In the genomic region with DNA sequence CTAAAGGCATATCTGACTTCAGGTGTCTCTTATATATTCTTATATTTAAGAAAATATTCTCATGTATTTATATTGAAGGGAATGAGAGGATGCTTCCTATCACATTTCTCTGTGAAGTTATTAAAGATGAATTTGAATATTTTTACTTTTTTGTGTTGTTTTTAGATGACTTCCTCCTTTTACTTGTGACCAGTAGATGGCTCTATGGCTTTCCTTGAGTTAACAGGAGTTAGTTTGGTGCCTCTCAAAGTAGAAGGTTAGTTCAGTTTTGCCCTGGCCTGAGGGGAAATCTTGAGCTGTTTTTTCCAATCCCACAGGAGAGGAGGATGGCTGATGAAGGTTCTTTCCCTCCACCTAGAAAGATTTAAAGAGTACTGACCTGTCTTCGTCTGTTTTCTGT, we compare ENCODE assay signal across 1 cellular context.
TF ChIP-seq lines count a peak whose summit lies in the region.

No MANE protein-coding gene starts in this region.

TF ChIP-seq in SK-N-SH, 30 proteins besides CTCF, POLR2A, EP300 and RAD21 (continued from another document):
- TF ChIP-seq RFX5 (IDR thresholded peaks at IDR 0.05; ENCODE audit: low read length) = no peak
- TF ChIP-seq NFIC (IDR thresholded peaks at IDR 0.05; ENCODE audit: borderline replicate concordance) = no peak
- no peak for TF ChIP-seq ZBTB33 (IDR thresholded peaks at IDR 0.05; ENCODE audit: borderline replicate concordance, low read depth)
- TF ChIP-seq, protein P1, sequence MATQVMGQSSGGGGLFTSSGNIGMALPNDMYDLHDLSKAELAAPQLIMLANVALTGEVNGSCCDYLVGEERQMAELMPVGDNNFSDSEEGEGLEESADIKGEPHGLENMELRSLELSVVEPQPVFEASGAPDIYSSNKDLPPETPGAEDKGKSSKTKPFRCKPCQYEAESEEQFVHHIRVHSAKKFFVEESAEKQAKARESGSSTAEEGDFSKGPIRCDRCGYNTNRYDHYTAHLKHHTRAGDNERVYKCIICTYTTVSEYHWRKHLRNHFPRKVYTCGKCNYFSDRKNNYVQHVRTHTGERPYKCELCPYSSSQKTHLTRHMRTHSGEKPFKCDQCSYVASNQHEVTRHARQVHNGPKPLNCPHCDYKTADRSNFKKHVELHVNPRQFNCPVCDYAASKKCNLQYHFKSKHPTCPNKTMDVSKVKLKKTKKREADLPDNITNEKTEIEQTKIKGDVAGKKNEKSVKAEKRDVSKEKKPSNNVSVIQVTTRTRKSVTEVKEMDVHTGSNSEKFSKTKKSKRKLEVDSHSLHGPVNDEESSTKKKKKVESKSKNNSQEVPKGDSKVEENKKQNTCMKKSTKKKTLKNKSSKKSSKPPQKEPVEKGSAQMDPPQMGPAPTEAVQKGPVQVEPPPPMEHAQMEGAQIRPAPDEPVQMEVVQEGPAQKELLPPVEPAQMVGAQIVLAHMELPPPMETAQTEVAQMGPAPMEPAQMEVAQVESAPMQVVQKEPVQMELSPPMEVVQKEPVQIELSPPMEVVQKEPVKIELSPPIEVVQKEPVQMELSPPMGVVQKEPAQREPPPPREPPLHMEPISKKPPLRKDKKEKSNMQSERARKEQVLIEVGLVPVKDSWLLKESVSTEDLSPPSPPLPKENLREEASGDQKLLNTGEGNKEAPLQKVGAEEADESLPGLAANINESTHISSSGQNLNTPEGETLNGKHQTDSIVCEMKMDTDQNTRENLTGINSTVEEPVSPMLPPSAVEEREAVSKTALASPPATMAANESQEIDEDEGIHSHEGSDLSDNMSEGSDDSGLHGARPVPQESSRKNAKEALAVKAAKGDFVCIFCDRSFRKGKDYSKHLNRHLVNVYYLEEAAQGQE (IDR thresholded peaks at IDR 0.05; ENCODE audit: low read depth, low read length) = no peak
